Comparison of ENCODE assay signal across 24 cellular contexts in genomic region chr1:116856312-116856711, GRCh38.
"Had no signal": no experiment of that assay in that cellular context is flagged by ENCODE, and none has a peak within 500 bp of the region (broad histone marks: within the 10 kb centered on the region; RNA-seq: fewer than 3 reads in every experiment).

No MANE protein-coding gene starts in this region.

- H3K27ac ChIP-seq: esophagus squamous epithelium, ovary, right lobe of liver, testis, upper lobe of right lung, WERI-Rb-1 had no signal

- H3K27me3 Mint-ChIP-seq: activated naive CD4-positive, alpha-beta T cell treated with anti-CD3 and anti-CD28 coated beads, Interleukin-2, amount 10 ng/mL, durations not matched to agents 7 days and 5 days; activated naive CD8-positive, alpha-beta T cell treated with anti-CD3 and anti-CD28 coated beads, Interleukin-2, amount 50 U/mL, for 24 hours; central memory CD8-positive, alpha-beta T cell had no signal

- H3K27ac Mint-ChIP-seq: activated naive CD4-positive, alpha-beta T cell treated with anti-CD3 and anti-CD28 coated beads, Interleukin-2, amount 10 ng/mL, durations not matched to agents 7 days and 5 days; activated naive CD8-positive, alpha-beta T cell treated with anti-CD3 and anti-CD28 coated beads, Interleukin-2, amount 50 U/mL, for 24 hours; stimulated activated memory B cell treated with anti-CD40 and anti-IgM and Interleukin-4, amounts not matched to agents 10 μg/mL and 1 μg/mL and 100 μg/mL, for 72 hours had no signal

- H3K4me1 Mint-ChIP-seq: central memory CD8-positive, alpha-beta T cell; stimulated activated memory B cell treated with anti-CD40 and anti-IgM and Interleukin-4, amounts not matched to agents 10 μg/mL and 1 μg/mL and 100 μg/mL, for 72 hours had no signal

- H3K4me3 ChIP-seq: esophagus squamous epithelium, lung, ovary, right lobe of liver, spleen, testis, upper lobe of right lung had no signal

- H3K27me3 ChIP-seq: esophagus squamous epithelium, ovary, right lobe of liver, spleen, testis, upper lobe of right lung had no signal

- H3K4me3 Mint-ChIP-seq: activated naive CD4-positive, alpha-beta T cell treated with anti-CD3 and anti-CD28 coated beads, Interleukin-2, amount 10 ng/mL, durations not matched to agents 7 days and 5 days; activated naive CD8-positive, alpha-beta T cell treated with anti-CD3 and anti-CD28 coated beads, Interleukin-2, amount 50 U/mL, for 24 hours; central memory CD8-positive, alpha-beta T cell; stimulated activated memory B cell treated with anti-CD40 and anti-IgM and Interleukin-4, amounts not matched to agents 10 μg/mL and 1 μg/mL and 100 μg/mL, for 72 hours had no signal

- H3K9me3 ChIP-seq: esophagus squamous epithelium, ovary, right lobe of liver, spleen, testis, upper lobe of right lung had no signal

- DNase-seq: activated CD4-positive, alpha-beta T cell treated with anti-CD3 and anti-CD28 coated beads for 1 hour; activated CD8-positive, alpha-beta memory T cell treated with anti-CD3 and anti-CD28 coated beads for 24 hours; activated CD8-positive, alpha-beta memory T cell treated with anti-CD3 and anti-CD28 coated beads, Interleukin-2, amount 50 U/mL, for 48 hours; activated effector memory CD4-positive, alpha-beta T cell treated with Interleukin-2 at 50 U/mL for 16 hours; activated naive CD4-positive, alpha-beta T cell treated with anti-CD3 and anti-CD28 coated beads, Interleukin-2, amount 10 ng/mL, durations not matched to agents 7 days and 5 days; activated naive CD8-positive, alpha-beta T cell treated with anti-CD3 and anti-CD28 coated beads, Interleukin-2, amount 50 U/mL, for 24 hours; activated T-cell treated with anti-CD3 and anti-CD28 coated beads, Interleukin-2, amount 50 U/mL, for 48 hours; anterior cingulate cortex; cortex of kidney; esophagus squamous epithelium; hypothalamus; ovary; right lobe of liver; spleen; stimulated activated CD4-positive, alpha-beta T cell treated with anti-CD3 and anti-CD28 coated beads, Interleukin-4, amount 100 ng/mL, for 4 hours; SW 1271; T-helper 2 cell; testis; upper lobe of right lung; WERI-Rb-1 had no signal

- H3K36me3 ChIP-seq: esophagus squamous epithelium, ovary, right lobe of liver, spleen, upper lobe of right lung, WERI-Rb-1 had no signal

- H3K36me3 Mint-ChIP-seq: activated naive CD4-positive, alpha-beta T cell treated with anti-CD3 and anti-CD28 coated beads, Interleukin-2, amount 10 ng/mL, durations not matched to agents 7 days and 5 days; stimulated activated memory B cell treated with anti-CD40 and anti-IgM and Interleukin-4, amounts not matched to agents 10 μg/mL and 1 μg/mL and 100 μg/mL, for 72 hours had no signal

- ATAC-seq: activated naive CD8-positive, alpha-beta T cell treated with anti-CD3 and anti-CD28 coated beads, Interleukin-2, amount 50 U/mL, for 24 hours; left lobe of liver; right lobe of liver; stimulated activated memory B cell treated with anti-CD40 and anti-IgM and Interleukin-4, amounts not matched to agents 10 μg/mL and 1 μg/mL and 100 μg/mL, for 72 hours; upper lobe of right lung had no signal

- H3K9me3 Mint-ChIP-seq: activated naive CD4-positive, alpha-beta T cell treated with anti-CD3 and anti-CD28 coated beads, Interleukin-2, amount 10 ng/mL, durations not matched to agents 7 days and 5 days; activated naive CD8-positive, alpha-beta T cell treated with anti-CD3 and anti-CD28 coated beads, Interleukin-2, amount 50 U/mL, for 24 hours; central memory CD8-positive, alpha-beta T cell; stimulated activated memory B cell treated with anti-CD40 and anti-IgM and Interleukin-4, amounts not matched to agents 10 μg/mL and 1 μg/mL and 100 μg/mL, for 72 hours had no signal
